In genomic region chr1:48470506-48470905, GRCh38 we compare ENCODE assay signal across 9 cellular contexts. TPM values are rescaled to one million over a fixed set of nuclear protein-coding genes. Genes with fewer than 3 reads are reported as not detected.
A peak's percentile ranks its signal among the peaks of the same experiment; 100 is the strongest.
DNase-seq lines count a peak whose midpoint lies in the region; ATAC-seq and TF ChIP-seq lines count a peak whose summit lies in the region.
"Had no signal": no experiment of that assay in that cellular context is flagged by ENCODE, and none has a peak within 500 bp of the region (broad histone marks: within the 10 kb centered on the region; RNA-seq: fewer than 3 reads in every experiment).

No MANE protein-coding gene starts in this region.

- H3K4me1 Mint-ChIP-seq in activated CD8-positive, alpha-beta T cell treated with anti-CD3 and anti-CD28 coated beads for 36 hours (ENCODE audit: low read depth), result peaks cover 23% of the 10 kb centered on the region
- H3K4me1 Mint-ChIP-seq in progenitor cell of endocrine pancreas (ENCODE audit: low read depth), result peaks cover 16% of the 10 kb centered on the region

- CTCF ChIA-PET in activated CD8-positive, alpha-beta T cell treated with anti-CD3 and anti-CD28 coated beads for 36 hours (lab: Charles Lee), result no interaction called here

- no peaks in the 10 kb centered on the region for H3K9me2 ChIP-seq in GM23248 (ENCODE audit: insufficient read depth)

- H3K36me3 ChIP-seq in GM23248 (ENCODE audit: low read depth) (no peaks in the 10 kb centered on the region), heart left ventricle (no peaks in the 10 kb centered on the region), MG63 (no peaks in the 10 kb centered on the region)

- WGBS in GM23248 (ENCODE audit: low coverage in 1 of 2, low lambda C conversion rate in 2 of 2, missing lambda C conversion rate in 2 of 2), 2 experiments, result 8 to 12% methylated on average over 6 of the region's 6 CpGs
- WGBS in heart left ventricle, 4 donors, result 19 to 35% (median 27%) methylated on average over 6 of the region's 6 CpGs

- peak overlapping the region; percentile 98 for H2AFZ ChIP-seq in GM23248

- H3K4me3 Mint-ChIP-seq in activated CD8-positive, alpha-beta T cell treated with anti-CD3 and anti-CD28 coated beads for 36 hours, result peak overlapping the region; percentile 79
- peak overlapping the region; percentile 87 for H3K4me3 Mint-ChIP-seq in progenitor cell of endocrine pancreas (ENCODE audit: low read depth)

- H3K27me3 ChIP-seq in GM23248 (replicated peaks; ENCODE audit: insufficient read depth), result no peaks in the 10 kb centered on the region
- no peaks in the 10 kb centered on the region for H3K27me3 ChIP-seq in heart left ventricle
- no peaks in the 10 kb centered on the region for H3K27me3 ChIP-seq in MG63

- H4K20me1 ChIP-seq in GM23248 (ENCODE audit: insufficient read depth), result no peaks in the 10 kb centered on the region

- no peaks in the 10 kb centered on the region for H3K36me3 Mint-ChIP-seq in activated CD8-positive, alpha-beta T cell treated with anti-CD3 and anti-CD28 coated beads for 36 hours (ENCODE audit: low read depth)
- H3K36me3 Mint-ChIP-seq in progenitor cell of endocrine pancreas (ENCODE audit: insufficient read depth), result no peaks in the 10 kb centered on the region

- peaks cover 26% of the 10 kb centered on the region for H3F3A ChIP-seq in GM23248 (ENCODE audit: insufficient read depth)

- POLR2A ChIA-PET in activated CD8-positive, alpha-beta T cell treated with anti-CD3 and anti-CD28 coated beads for 36 hours (lab: Charles Lee), result no interaction called here

- H3K9me3 Mint-ChIP-seq in activated CD8-positive, alpha-beta T cell treated with anti-CD3 and anti-CD28 coated beads for 36 hours, result peaks cover 2% of the 10 kb centered on the region
- H3K9me3 Mint-ChIP-seq in progenitor cell of endocrine pancreas (ENCODE audit: low read depth), result peaks cover 7% of the 10 kb centered on the region

- H3K4me2 ChIP-seq in GM23248 (ENCODE audit: unreplicated experiment), result peak overlapping the region; percentile 93

- peaks cover 24% of the 10 kb centered on the region for H3K4me1 ChIP-seq in GM23248 (ENCODE audit: insufficient read depth)
- peaks cover 0 to 39% (median 19%) of the 10 kb centered on the region in 12 donors for H3K4me1 ChIP-seq in heart left ventricle

- intact Hi-C loops in activated CD8-positive, alpha-beta T cell treated with anti-CD3 and anti-CD28 coated beads for 36 hours (cut with micrococcal nuclease), result loop anchor here (10.0 kb wide), 1 partner anchor 64 kb away; no protein-coding TSS in a partner anchor
- intact Hi-C loops in heart left ventricle (cut with DNase I), result no loop called here

- peak overlapping the region; percentile 64 for H3K9ac ChIP-seq in GM23248

- H3K27me3 Mint-ChIP-seq in activated CD8-positive, alpha-beta T cell treated with anti-CD3 and anti-CD28 coated beads for 36 hours, result peaks cover 17% of the 10 kb centered on the region
- H3K27me3 Mint-ChIP-seq in progenitor cell of endocrine pancreas, result no peaks in the 10 kb centered on the region

- no peak for TF ChIP-seq CTCF in activated CD8-positive, alpha-beta T cell treated with anti-CD3 and anti-CD28 coated beads for 36 hours (IDR thresholded peaks at IDR 0.05)
- TF ChIP-seq CTCF in heart left ventricle (IDR thresholded peaks at IDR 0.05) (no peak), progenitor cell of endocrine pancreas (IDR thresholded peaks at IDR 0.05; ENCODE audit: unreplicated experiment) (no peak)

- in situ Hi-C loops in GM23248 (cut with MboI), result no loop called here

- DNase-seq in GM23248, result peak; percentile 61
- DNase-seq in activated CD8-positive, alpha-beta T cell treated with anti-CD3 and anti-CD28 coated beads for 36 hours, result no peak
- peak in 4 of 5 donors; percentile 37 to 66 (median 42) for DNase-seq in heart left ventricle
- no peak for DNase-seq in progenitor cell of endocrine pancreas (ENCODE audit: low spot score, unreplicated experiment)
- DNase-seq in T1000 (lab: John Stamatoyannopoulos, UW), result no peak
- DNase-seq in MG63, result no peak

- H3K9me3 ChIP-seq in GM23248 (ENCODE audit: low read depth) (no peaks in the 10 kb centered on the region), heart left ventricle (no peaks in the 10 kb centered on the region), MG63 (no peaks in the 10 kb centered on the region)

- H3K27ac ChIP-seq in GM23248, result peak overlapping the region; percentile 56
- peak overlapping the region; percentile 70 to 95 (median 86) for H3K27ac ChIP-seq in heart left ventricle

- ATAC-seq in activated CD8-positive, alpha-beta T cell treated with anti-CD3 and anti-CD28 coated beads for 36 hours, result no peak
- ATAC-seq in heart left ventricle, result peak in 2 of 4 donors; percentile 21 to 31
- ATAC-seq in HG03095 (IDR thresholded peaks at IDR 0.05; ENCODE audit: unreplicated experiment), result no peak
- ATAC-seq in HG03565 (IDR thresholded peaks at IDR 0.05; ENCODE audit: unreplicated experiment), result no peak
- ATAC-seq: K562 had no signal

- H3K4me3 ChIP-seq in GM23248 (peak overlapping the region; percentile 83), heart left ventricle (peak overlapping the region in 10 of 12 donors; percentile 61 to 93 (median 74)), MG63 (no peak overlapping the region)
- H3K4me3 ChIP-seq: K562 had no signal

- H3K79me2 ChIP-seq in GM23248 (ENCODE audit: insufficient read depth), result peaks cover 4% of the 10 kb centered on the region; the same call in 1 of the 2 replicates

- no peak for TF ChIP-seq POLR2A in heart left ventricle (IDR thresholded peaks at IDR 0.05)

- no peak overlapping the region for H3K27ac Mint-ChIP-seq in activated CD8-positive, alpha-beta T cell treated with anti-CD3 and anti-CD28 coated beads for 36 hours
- H3K27ac Mint-ChIP-seq in progenitor cell of endocrine pancreas, result peak overlapping the region; percentile 39

RNA-seq across cellular contexts. Expression of gene SPATA6, which starts 1.5 kb away (rescaled TPM):
- total RNA-seq in GM23248 (2014; rRNA removed; shearing (Covaris generic)), result 1.4 and 1.6 TPM in 2 replicates
- 3.6 and 5.1 TPM in 2 replicates for polyA plus RNA-seq in GM23248 (2016; fragmentation: Nextera tagmentation; extraction: Ambion mirVana)
- 1 to 10 TPM; 1.4 to 1.7 TPM for total RNA-seq in activated CD8-positive, alpha-beta T cell treated with anti-CD3 and anti-CD28 coated beads for 36 hours
- total RNA-seq in heart left ventricle, result 10 to 100 TPM in 2 of 9 donors, 1 to 10 TPM in 7; 2.3 to 13.8 (median 7.2) TPM
- 1 to 10 TPM; 1.4 to 1.8 TPM for polyA plus RNA-seq in heart left ventricle
- 24.3 and 24.7 TPM in 2 replicates for total RNA-seq in progenitor cell of endocrine pancreas
- total RNA-seq in MG63 (2014; rRNA removed; shearing (Covaris generic); ENCODE audit: low replicate concordance), result 0.15 and 0.46 TPM in 2 replicates

Comparison
In these comparisons a context has a peak if more than half of its experiments do, and no peak if none do; other contexts are left out.
1. DNase-seq: peak in GM23248 (single experiment) and heart left ventricle (4 of 5); none in activated CD8-positive, alpha-beta T cell treated with anti-CD3 and anti-CD28 coated beads for 36 hours (single experiment), progenitor cell of endocrine pancreas (single experiment), T1000 (single experiment) and MG63 (single experiment).